34 cellular contexts compared by ENCODE assay signal in the genomic region with DNA sequence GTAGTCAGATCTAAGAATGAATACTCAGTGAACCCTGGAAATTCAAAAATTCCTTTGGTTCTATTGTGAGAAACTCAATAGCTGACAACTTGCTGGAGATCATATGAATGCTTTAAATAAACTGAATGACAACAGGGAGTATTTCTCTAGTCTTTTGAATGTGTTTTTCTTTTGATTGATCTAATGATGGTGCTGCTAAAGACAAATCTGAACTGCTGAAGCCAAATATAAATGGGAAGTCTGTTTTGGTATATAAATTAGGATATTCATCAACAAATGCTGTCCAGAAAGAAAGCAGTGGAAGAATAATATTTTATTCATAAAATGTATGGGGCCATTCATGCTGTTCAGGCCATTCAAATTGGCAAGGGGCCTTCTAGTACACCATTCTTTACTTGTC.
"Had no signal": no experiment of that assay in that cellular context is flagged by ENCODE, and none has a peak within 500 bp of the region (broad histone marks: within the 10 kb centered on the region; RNA-seq: fewer than 3 reads in every experiment).

No MANE protein-coding gene starts in this region.

- H3K4me3 ChIP-seq: MG63 had no signal

- H3K27me3 ChIP-seq: MG63 had no signal

- H3K36me3 ChIP-seq: MG63 had no signal

- DNase-seq: Karpas-422, Kasumi-1, MG63, MM.1S, MV-4-11, NCI-H1048, NCI-H1092, NCI-H1092 treated with DMSO at 0.1 percent for 48 hours, NCI-H1105, NCI-H1105 treated with DMSO at 0.1 percent for 48 hours, NCI-H1417, NCI-H1417 treated with DMSO at 0.1 percent for 48 hours, NCI-H1436, NCI-H1436 treated with DMSO at 0.1 percent for 48 hours, NCI-H146, NCI-H1694, NCI-H1694 treated with DMSO at 0.1 percent for 48 hours, NCI-H187, NCI-H187 treated with DMSO at 0.1 percent for 48 hours, NCI-H1930, NCI-H2029, NCI-H2029 treated with DMSO at 0.1 percent for 48 hours, NCI-H2081, NCI-H2081 treated with DMSO at 0.1 percent for 48 hours, NCI-H2107, NCI-H2171, NCI-H2171 treated with DMSO at 0.1 percent for 48 hours, NCI-H2227 treated with DMSO at 0.1 percent for 48 hours, NCI-H226, NCI-H345, NCI-H446, NCI-H446 treated with DMSO at 0.1 percent for 48 hours, NCI-H510A, NCI-H510A treated with DMSO at 0.1 percent for 48 hours had no signal
